ENCODE assay signal across 1 cellular context in genomic region chr15:85045615-85046014, GRCh38.
A peak's percentile ranks its signal among the peaks of the same experiment; 100 is the strongest.
TF ChIP-seq lines count a peak whose summit lies in the region.

No MANE protein-coding gene starts in this region.

TF ChIP-seq in SK-N-SH, 30 proteins besides CTCF, POLR2A, EP300 and RAD21:
- TF ChIP-seq FOSL2 (IDR thresholded peaks at IDR 0.05; ENCODE audit: borderline replicate concordance, low read depth) (no peak), REST (IDR thresholded peaks at IDR 0.05; ENCODE audit: low read depth, low read length) (no peak), SIN3A (IDR thresholded peaks at IDR 0.05; ENCODE audit: borderline replicate concordance, low read depth, low read length) (no peak), FOXM1 (IDR thresholded peaks at IDR 0.05; ENCODE audit: low read depth) (no peak), USF2 (IDR thresholded peaks at IDR 0.05; ENCODE audit: borderline replicate concordance, low read depth, low read length) (no peak), YY1 (IDR thresholded peaks at IDR 0.05; ENCODE audit: low read depth) (no peak), PBX3 (IDR thresholded peaks at IDR 0.05) (no peak), CHD2 (IDR thresholded peaks at IDR 0.05; ENCODE audit: low read length, partially characterized antibody) (peak; percentile 49), USF1 (IDR thresholded peaks at IDR 0.05; ENCODE audit: borderline replicate concordance, low read depth) (no peak), TAF1 (IDR thresholded peaks at IDR 0.05; ENCODE audit: borderline replicate concordance, low read depth, low read length) (no peak), GATA2 (CRISPR knock-in tag; IDR thresholded peaks at IDR 0.05) (peak; percentile 51), GABPA (IDR thresholded peaks at IDR 0.05; ENCODE audit: low read depth) (no peak), MEF2A (IDR thresholded peaks at IDR 0.05; ENCODE audit: borderline replicate concordance, low read depth) (no peak), MAX (IDR thresholded peaks at IDR 0.05; ENCODE audit: low read depth) (no peak), RXRA (IDR thresholded peaks at IDR 0.05; ENCODE audit: borderline replicate concordance, low read depth) (no peak), EZH2phosphoT487 (IDR thresholded peaks at IDR 0.05; ENCODE audit: borderline replicate concordance, low read depth) (no peak), POLR2AphosphoS5 (IDR thresholded peaks at IDR 0.05; ENCODE audit: low read depth, low read length) (no peak), MXI1 (IDR thresholded peaks at IDR 0.05; ENCODE audit: low read depth, low read length) (peak; percentile 52; the same call in 1 of the 2 replicates)
